Comparison of ENCODE assay signal across 8 cellular contexts in genomic region chr16:74698220-74698619, GRCh38. TPM values are rescaled to one million over a fixed set of nuclear protein-coding genes. Genes with fewer than 3 reads are reported as not detected.
DNase-seq lines count a peak whose midpoint lies in the region; ATAC-seq, FAIRE-seq and TF ChIP-seq lines count a peak whose summit lies in the region.

No MANE protein-coding gene starts in this region.

- H3K4me1 ChIP-seq in ACC112 (ENCODE audit: control insufficient read depth, insufficient read depth, low read length, unreplicated experiment), result peaks cover 20% of the 10 kb centered on the region
- H3K4me1 ChIP-seq in tibial artery, result peaks cover 0 to 19% (median 9%) of the 10 kb centered on the region in 4 donors

- CTCF ChIA-PET in RWPE1 (lab: Yijun Ruan, JAX), result interaction anchor here (0.6 kb wide), 1 partner anchor 1066 kb away, joined by 5 read pairs; no protein-coding TSS in a partner anchor

- DNase-seq in GM18507 (ENCODE audit: extremely low spot score, insufficient read length, low read depth), result peak; percentile 20
- peak; percentile 24 for DNase-seq in RWPE1 (ENCODE audit: low spot score)
- peak; percentile 28 for DNase-seq in fibroblast of villous mesenchyme (ENCODE audit: low read depth)
- DNase-seq in tibial artery, result no peak
- no peak for DNase-seq in stimulated activated CD4-positive, alpha-beta T cell treated with anti-CD3 and anti-CD28 coated beads, Interleukin-4, amount 100 ng/mL, for 4 hours

- POLR2A ChIA-PET in RWPE1 (lab: Yijun Ruan, JAX; ENCODE audit: low non-redundant PET), result no interaction called here

- intact Hi-C loops in tibial artery (cut with DNase I; ENCODE audit: low total_unique reads), result no loop called here

- H3K36me3 ChIP-seq in ACC112 (ENCODE audit: insufficient read depth, low read length) (peaks cover 5% of the 10 kb centered on the region), tibial artery (no peaks in the 10 kb centered on the region)

- H3K79me2 ChIP-seq in ACC112 (ENCODE audit: control insufficient read depth, insufficient read depth, low read length, unreplicated experiment), result peaks cover 47% of the 10 kb centered on the region

- peak; percentile 15 for FAIRE-seq in GM18507 (lab: Jason Lieb, UNC)

- H3K9me3 ChIP-seq in tibial artery, result no peaks in the 10 kb centered on the region

- TF ChIP-seq CTCF in RWPE1 (conservative IDR thresholded peaks at IDR 0.05; ENCODE audit: low read depth) (no peak), fibroblast of villous mesenchyme (IDR thresholded peaks at IDR 0.05; ENCODE audit: insufficient read depth, low read depth, low read length) (no peak), tibial artery (IDR thresholded peaks at IDR 0.05) (no peak)

- H3K4me3 ChIP-seq in ACC112 (ENCODE audit: low read depth, low read length), result peak overlapping the region; percentile 100
- peak overlapping the region; percentile 10 for H3K4me3 ChIP-seq in fibroblast of villous mesenchyme (ENCODE audit: low read depth, low read length)
- H3K4me3 ChIP-seq in tibial artery, result no peak overlapping the region

- H3K27ac ChIP-seq in ACC112 (ENCODE audit: low read depth, low read length) (peak overlapping the region; percentile 34), RWPE1 (peak overlapping the region; percentile 43), tibial artery (no peak overlapping the region)

- no peak overlapping the region for H2AFZ ChIP-seq in ACC112 (ENCODE audit: low read length, unreplicated experiment)

- no peaks in the 10 kb centered on the region for H3K27me3 ChIP-seq in ACC112 (ENCODE audit: insufficient read depth, low read length)
- no peaks in the 10 kb centered on the region for H3K27me3 ChIP-seq in tibial artery

- no peak for ATAC-seq in HG02840 (IDR thresholded peaks at IDR 0.05; ENCODE audit: low FRiP score, unreplicated experiment)
- no peak for ATAC-seq in HG03045 (IDR thresholded peaks at IDR 0.05; ENCODE audit: unreplicated experiment)

RNA-seq across cellular contexts. Expression of gene MLKL, which starts 2.4 kb away (rescaled TPM):
- total RNA-seq in fibroblast of villous mesenchyme, result 8.7 and 14.2 TPM in 2 replicates

RNA-seq across cellular contexts. Expression of gene RFWD3, which starts 31.5 kb away (rescaled TPM):
- 20.3 and 30.7 TPM in 2 replicates for total RNA-seq in fibroblast of villous mesenchyme

Comparison
In these comparisons a context has a peak if more than half of its experiments do, and no peak if none do; other contexts are left out.
1. H3K27ac ChIP-seq: peak in ACC112 (single experiment) and RWPE1 (single experiment); none in tibial artery (0 of 2).
2. H3K4me3 ChIP-seq: peak in ACC112 (single experiment) and fibroblast of villous mesenchyme (single experiment); none in tibial artery (0 of 2).
3. DNase-seq: peak in GM18507 (single experiment), RWPE1 (single experiment) and fibroblast of villous mesenchyme (single experiment); none in tibial artery (0 of 2) and stimulated activated CD4-positive, alpha-beta T cell treated with anti-CD3 and anti-CD28 coated beads, Interleukin-4, amount 100 ng/mL, for 4 hours (0 of 2).